Comparison of ENCODE assay signal across 1 cellular context in the genomic region with DNA sequence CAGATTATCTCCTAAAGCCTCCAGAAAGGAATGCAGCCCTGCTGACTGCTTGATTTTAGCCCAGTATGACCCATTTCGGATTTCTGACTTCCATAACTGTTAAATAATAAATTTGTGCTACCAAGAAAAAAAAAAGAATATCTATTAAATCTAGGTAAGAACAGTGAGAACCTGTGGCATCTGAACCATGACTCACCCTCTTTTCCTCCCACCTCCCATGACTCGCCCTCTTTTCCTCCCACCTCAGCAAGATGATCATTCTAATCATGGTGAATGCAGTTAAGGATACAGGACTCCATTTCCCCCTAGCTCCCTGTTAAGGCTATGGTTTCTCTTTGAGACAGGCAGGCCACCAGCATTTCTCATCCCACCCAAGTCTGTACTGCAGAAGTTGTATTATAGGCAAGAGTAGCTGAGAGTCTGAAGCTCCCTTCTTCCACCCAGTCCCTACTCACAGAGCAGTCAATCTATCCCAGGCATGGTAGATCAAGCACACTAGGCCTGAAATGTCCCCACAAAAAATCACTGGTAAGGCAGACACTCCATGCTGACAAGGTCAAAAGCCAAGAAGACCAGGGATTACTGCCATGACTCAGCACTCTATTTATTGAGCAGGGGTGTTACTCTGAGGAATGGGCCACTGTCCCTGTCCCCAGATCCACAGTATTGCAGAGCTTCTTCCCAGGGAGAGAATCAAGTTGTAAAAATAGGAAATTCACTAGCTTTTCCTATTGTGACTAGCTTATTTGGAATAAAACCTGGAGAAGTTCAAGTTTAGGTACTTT.
TF ChIP-seq lines count a peak whose summit lies in the region.

No MANE protein-coding gene starts in this region.

TF ChIP-seq in HepG2, 621 proteins besides CTCF, POLR2A, EP300 and RAD21:
- no peak for TF ChIP-seq CCDC6 (CRISPR knock-in tag; IDR thresholded peaks at IDR 0.05)
- TF ChIP-seq TCF12 (IDR thresholded peaks at IDR 0.05), result no peak
- TF ChIP-seq TCF12 (CRISPR knock-in tag; IDR thresholded peaks at IDR 0.05), result no peak
- TF ChIP-seq MAFF (IDR thresholded peaks at IDR 0.05; ENCODE audit: low read depth, low read length), result peak; percentile 26; the same call in 1 of the 2 replicates
- no peak for TF ChIP-seq RNF2 (conservative IDR thresholded peaks at IDR 0.05; ENCODE audit: low read depth)
- TF ChIP-seq ESRRA (CRISPR knock-in tag; IDR thresholded peaks at IDR 0.05; ENCODE audit: low read depth), result no peak
- peak; percentile 73; the same call in 1 of the 2 replicates for TF ChIP-seq NFE2L2 (IDR thresholded peaks at IDR 0.05; ENCODE audit: low read length)
- TF ChIP-seq MAFG (CRISPR knock-in tag; IDR thresholded peaks at IDR 0.05), result no peak
- no peak for TF ChIP-seq NCOA2 (CRISPR knock-in tag; IDR thresholded peaks at IDR 0.05)
- no peak for TF ChIP-seq MBD4 (IDR thresholded peaks at IDR 0.05; ENCODE audit: borderline replicate concordance, low read length)
- TF ChIP-seq, protein P1, sequence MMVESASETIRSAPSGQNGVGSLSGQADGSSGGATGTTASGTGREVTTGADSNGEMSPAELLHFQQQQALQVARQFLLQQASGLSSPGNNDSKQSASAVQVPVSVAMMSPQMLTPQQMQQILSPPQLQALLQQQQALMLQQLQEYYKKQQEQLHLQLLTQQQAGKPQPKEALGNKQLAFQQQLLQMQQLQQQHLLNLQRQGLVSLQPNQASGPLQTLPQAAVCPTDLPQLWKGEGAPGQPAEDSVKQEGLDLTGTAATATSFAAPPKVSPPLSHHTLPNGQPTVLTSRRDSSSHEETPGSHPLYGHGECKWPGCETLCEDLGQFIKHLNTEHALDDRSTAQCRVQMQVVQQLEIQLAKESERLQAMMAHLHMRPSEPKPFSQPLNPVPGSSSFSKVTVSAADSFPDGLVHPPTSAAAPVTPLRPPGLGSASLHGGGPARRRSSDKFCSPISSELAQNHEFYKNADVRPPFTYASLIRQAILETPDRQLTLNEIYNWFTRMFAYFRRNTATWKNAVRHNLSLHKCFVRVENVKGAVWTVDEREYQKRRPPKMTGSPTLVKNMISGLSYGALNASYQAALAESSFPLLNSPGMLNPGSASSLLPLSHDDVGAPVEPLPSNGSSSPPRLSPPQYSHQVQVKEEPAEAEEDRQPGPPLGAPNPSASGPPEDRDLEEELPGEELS (CRISPR knock-in tag; IDR thresholded peaks at IDR 0.05), result no peak
- TF ChIP-seq MAFK (conservative IDR thresholded peaks at IDR 0.05 in 1 of 2, IDR thresholded peaks at IDR 0.05 in 1 of 2; ENCODE audit: low read length in 2 of 2), result peak in 1 of 2 experiments; percentile 31; a peak in 1 of 4 replicates
- TF ChIP-seq, protein P2, sequence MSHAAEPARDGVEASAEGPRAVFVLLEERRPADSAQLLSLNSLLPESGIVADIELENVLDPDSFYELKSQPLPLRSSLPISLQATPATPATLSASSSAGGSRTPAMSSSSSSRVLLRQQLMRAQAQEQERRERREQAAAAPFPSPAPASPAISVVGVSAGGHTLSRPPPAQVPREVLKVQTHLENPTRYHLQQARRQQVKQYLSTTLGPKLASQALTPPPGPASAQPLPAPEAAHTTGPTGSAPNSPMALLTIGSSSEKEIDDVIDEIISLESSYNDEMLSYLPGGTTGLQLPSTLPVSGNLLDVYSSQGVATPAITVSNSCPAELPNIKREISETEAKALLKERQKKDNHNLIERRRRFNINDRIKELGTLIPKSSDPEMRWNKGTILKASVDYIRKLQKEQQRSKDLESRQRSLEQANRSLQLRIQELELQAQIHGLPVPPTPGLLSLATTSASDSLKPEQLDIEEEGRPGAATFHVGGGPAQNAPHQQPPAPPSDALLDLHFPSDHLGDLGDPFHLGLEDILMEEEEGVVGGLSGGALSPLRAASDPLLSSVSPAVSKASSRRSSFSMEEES (CRISPR knock-in tag; IDR thresholded peaks at IDR 0.05), result no peak
TF ChIP-seq in HepG2: peak in this region for 3.
